9 cellular contexts compared by ENCODE assay signal in the genomic region with DNA sequence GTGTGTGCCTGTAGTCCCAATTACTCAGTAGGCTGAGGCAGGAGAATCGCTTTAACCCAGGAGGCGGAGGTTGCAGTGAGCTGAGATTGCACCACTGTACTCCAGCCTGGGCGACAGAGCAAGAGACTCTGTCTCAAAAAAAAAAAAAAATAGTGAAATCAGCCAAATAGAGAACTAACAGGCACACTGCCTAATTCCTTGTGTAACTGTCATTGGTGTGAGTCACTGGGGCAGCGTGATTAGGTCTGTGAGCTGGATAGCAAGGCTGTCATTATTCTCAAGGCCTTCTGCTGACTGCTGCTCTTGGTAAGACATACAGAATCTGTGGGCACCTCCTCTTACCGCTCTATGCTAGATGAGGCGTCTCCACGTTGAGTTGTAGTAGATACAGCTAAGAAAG.
DNase-seq lines count a peak whose midpoint lies in the region; ATAC-seq, FAIRE-seq and TF ChIP-seq lines count a peak whose summit lies in the region.
"Had no signal": no experiment of that assay in that cellular context is flagged by ENCODE, and none has a peak within 500 bp of the region (broad histone marks: within the 10 kb centered on the region; RNA-seq: fewer than 3 reads in every experiment).

No MANE protein-coding gene starts in this region.

- H3K36me3 ChIP-seq in left lung: no peaks in the 10 kb centered on the region

- peaks cover 70% of the 10 kb centered on the region for H3K4me1 Mint-ChIP-seq in brain
- H3K4me1 Mint-ChIP-seq in activated CD4-positive, alpha-beta T cell treated with anti-CD3 and anti-CD28 coated beads for 36 hours: peaks cover 61% of the 10 kb centered on the region

- H3K27me3 Mint-ChIP-seq in brain: no peaks in the 10 kb centered on the region
- no peaks in the 10 kb centered on the region for H3K27me3 Mint-ChIP-seq in activated CD4-positive, alpha-beta T cell treated with anti-CD3 and anti-CD28 coated beads for 36 hours

- H3K4me3 Mint-ChIP-seq in brain: peak overlapping the region in 1 of 5 experiments; percentile 43
- no peak overlapping the region for H3K4me3 Mint-ChIP-seq in activated CD4-positive, alpha-beta T cell treated with anti-CD3 and anti-CD28 coated beads for 36 hours

- intact Hi-C loops in left lung (cut with DNase I): no loop called here
- intact Hi-C loops in activated CD4-positive, alpha-beta T cell treated with anti-CD3 and anti-CD28 coated beads for 36 hours (cut with DNase I, micrococcal nuclease): no loop called here

- H3K4me1 ChIP-seq in left lung: peaks cover 35 to 48% of the 10 kb centered on the region in 2 donors

- FAIRE-seq in urothelium cell line (lab: Jason Lieb, UNC): no peak
- FAIRE-seq: A204.1 had no signal

- POLR2A ChIA-PET in activated CD4-positive, alpha-beta T cell treated with anti-CD3 and anti-CD28 coated beads for 36 hours (lab: Charles Lee): no interaction called here

- peak overlapping the region in 4 of 5 experiments; percentile 79 to 92 (median 88) for H3K27ac Mint-ChIP-seq in brain
- no peak overlapping the region for H3K27ac Mint-ChIP-seq in activated CD4-positive, alpha-beta T cell treated with anti-CD3 and anti-CD28 coated beads for 36 hours

- no peak overlapping the region for H3K4me3 ChIP-seq in left lung

- H3K36me3 Mint-ChIP-seq in brain: peaks cover 20% of the 10 kb centered on the region
- H3K36me3 Mint-ChIP-seq in activated CD4-positive, alpha-beta T cell treated with anti-CD3 and anti-CD28 coated beads for 36 hours (ENCODE audit: low read depth): no peaks in the 10 kb centered on the region

- H3K9me3 Mint-ChIP-seq in brain: no peaks in the 10 kb centered on the region
- no peaks in the 10 kb centered on the region for H3K9me3 Mint-ChIP-seq in activated CD4-positive, alpha-beta T cell treated with anti-CD3 and anti-CD28 coated beads for 36 hours (ENCODE audit: low read depth)

- no peaks in the 10 kb centered on the region for H3K27me3 ChIP-seq in left lung

- ATAC-seq in left lung: peak; percentile 64
- no peak for ATAC-seq in activated CD4-positive, alpha-beta T cell treated with anti-CD3 and anti-CD28 coated beads for 36 hours

- CTCF ChIA-PET in activated CD4-positive, alpha-beta T cell treated with anti-CD3 and anti-CD28 coated beads for 36 hours (lab: Charles Lee): interaction anchor here (0.6 to 1.2 kb wide), 3 partner anchors 12 to 271 kb away, joined by 3 to 4 read pairs (median 4); partner anchors contain the start of gene NEDD4L

- no peaks in the 10 kb centered on the region for H3K9me3 ChIP-seq in left lung

- TF ChIP-seq CTCF in brain (conservative IDR thresholded peaks at IDR 0.05): no peak
- no peak for TF ChIP-seq CTCF in left lung (IDR thresholded peaks at IDR 0.05)

- peak overlapping the region; percentile 47 to 75 for H3K27ac ChIP-seq in left lung

- DNase-seq in DMS53 (lab: John Stamatoyannopoulos, UW): peak; percentile 29
- DNase-seq in DMS53 treated with DMSO at 0.1 percent for 48 hours (lab: John Stamatoyannopoulos, UW; ENCODE audit: unreplicated experiment): no peak
- DNase-seq in left lung: peak in 1 of 2 donors; percentile 71
- peak; percentile 68 for DNase-seq in urothelium cell line (ENCODE audit: low spot score)
- no peak for DNase-seq in stimulated activated CD4-positive, alpha-beta T cell treated with anti-CD3 and anti-CD28 coated beads, Interleukin-4, amount 100 ng/mL, for 1 hour
- DNase-seq in SK-N-DZ (ENCODE audit: low spot score): no peak
- DNase-seq in activated CD4-positive, alpha-beta T cell treated with anti-CD3 and anti-CD28 coated beads for 36 hours: no peak

Comparison
In these comparisons a context has a peak if more than half of its experiments do, and no peak if none do; other contexts are left out.
1. DNase-seq: peak in DMS53 (single experiment) and urothelium cell line (single experiment); none in DMS53 treated with DMSO at 0.1 percent for 48 hours (single experiment), stimulated activated CD4-positive, alpha-beta T cell treated with anti-CD3 and anti-CD28 coated beads, Interleukin-4, amount 100 ng/mL, for 1 hour (single experiment), SK-N-DZ (single experiment) and activated CD4-positive, alpha-beta T cell treated with anti-CD3 and anti-CD28 coated beads for 36 hours (single experiment).